Comparison of ENCODE assay signal across 17 cellular contexts in genomic region chr5:126394211-126394828, GRCh38. TPM values are rescaled to one million over a fixed set of nuclear protein-coding genes. Genes with fewer than 3 reads are reported as not detected.
DNase-seq lines count a peak whose midpoint lies in the region; TF ChIP-seq lines count a peak whose summit lies in the region.
"Had no signal": no experiment of that assay in that cellular context is flagged by ENCODE, and none has a peak within 500 bp of the region (broad histone marks: within the 10 kb centered on the region; RNA-seq: fewer than 3 reads in every experiment).

No MANE protein-coding gene starts in this region.

- BruUV-seq in MCF 10A (replicated peaks; lab: Mats Ljungman, UMichigan): no TSS peak

- peaks cover 12% of the 10 kb centered on the region for H3K9me3 Mint-ChIP-seq in MCF 10A (ENCODE audit: unreplicated experiment)

- H3K4me1 Mint-ChIP-seq in MCF 10A (ENCODE audit: insufficient read depth, unreplicated experiment): peaks cover 4% of the 10 kb centered on the region
- H3K4me1 Mint-ChIP-seq: CD8-positive, alpha-beta memory T cell had no signal

- TF ChIP-seq POLR2A in breast epithelium (IDR thresholded peaks at IDR 0.05): no peak

- no peaks in the 10 kb centered on the region for H3K36me3 Mint-ChIP-seq in MCF 10A (ENCODE audit: insufficient read depth, unreplicated experiment)

- H3K27me3 ChIP-seq in breast epithelium (no peaks in the 10 kb centered on the region), neuron (ENCODE audit: insufficient read depth, low read length) (no peaks in the 10 kb centered on the region)

- H3K27ac Mint-ChIP-seq in MCF 10A (ENCODE audit: low read depth, unreplicated experiment): peak overlapping the region; percentile 77
- H3K27ac Mint-ChIP-seq: CD8-positive, alpha-beta memory T cell had no signal

- H3K4me1 ChIP-seq in breast epithelium: no peaks in the 10 kb centered on the region
- H3K4me1 ChIP-seq in neuron (ENCODE audit: insufficient read depth, low read length): peaks cover 21% of the 10 kb centered on the region
- H3K4me1 ChIP-seq: HAP-1 had no signal

- TF ChIP-seq CTCF in MCF 10A (IDR thresholded peaks at IDR 0.05; ENCODE audit: unreplicated experiment): no peak
- TF ChIP-seq CTCF in breast epithelium (IDR thresholded peaks at IDR 0.05): no peak

- POLR2A ChIA-PET in MCF 10A (lab: Yijun Ruan, JAX): interaction anchor here (0.7 to 1.5 kb wide), 4 partner anchors 11 to 29 kb away, joined by 3 to 10 read pairs (median 4); partner anchors contain the start of gene GRAMD2B

- CTCF ChIA-PET in MCF 10A (lab: Yijun Ruan, JAX): interaction anchor here (1.0 to 1.1 kb wide), 2 partner anchors 11 to 43 kb away, joined by 3 to 4 read pairs; no protein-coding TSS in a partner anchor

- no peaks in the 10 kb centered on the region for H3K27me3 Mint-ChIP-seq in MCF 10A (ENCODE audit: insufficient read depth, unreplicated experiment)

- H2AFZ ChIP-seq in neuron (ENCODE audit: low read depth, low read length): peak overlapping the region; percentile 63

- H3K4me3 ChIP-seq in breast epithelium: no peak overlapping the region
- H3K4me3 ChIP-seq in neuron (ENCODE audit: low read length): no peak overlapping the region
- H3K4me3 ChIP-seq: HAP-1 had no signal

- H3K27ac ChIP-seq in breast epithelium: peak overlapping the region in 1 of 2 donors; percentile 50
- H3K27ac ChIP-seq in epithelial cell of prostate: peak overlapping the region; percentile 57
- H3K27ac ChIP-seq: 22Rv1 had no signal

- no peak overlapping the region for H3K4me3 Mint-ChIP-seq in MCF 10A (ENCODE audit: unreplicated experiment)
- H3K4me3 Mint-ChIP-seq: CD8-positive, alpha-beta memory T cell had no signal

- DNase-seq in MCF 10A (ENCODE audit: unreplicated experiment): no peak
- DNase-seq in breast epithelium (ENCODE audit: low spot score in 2 of 2): no peak
- no peak for DNase-seq in epithelial cell of prostate (ENCODE audit: low read depth, low spot score)
- DNase-seq in ureter (ENCODE audit: low spot score): no peak
- no peak for DNase-seq in midbrain (lab: John Stamatoyannopoulos, UW)
- DNase-seq in inferior parietal cortex (ENCODE audit: extremely low spot score): no peak
- DNase-seq in activated CD4-positive, alpha-beta T cell treated with anti-CD3 and anti-CD28 coated beads, Interleukin-2, amount 50 U/mL, for 4 hours: no peak
- DNase-seq: CD8-positive, alpha-beta memory T cell; DND-41; IMR-90; NCI-H1930; NCI-H446; NCI-H748 treated with DMSO at 0.1 percent for 48 hours; OCI-M1 had no signal

- H3K36me3 ChIP-seq in breast epithelium (no peaks in the 10 kb centered on the region), neuron (ENCODE audit: insufficient read depth, low read length) (no peaks in the 10 kb centered on the region)
- H3K36me3 ChIP-seq: HAP-1 had no signal

- intact Hi-C loops in MCF 10A (cut with micrococcal nuclease) (no loop called here), breast epithelium (cut with DNase I; ENCODE audit: low total_unique reads) (no loop called here)

- no peaks in the 10 kb centered on the region for H3K9me3 ChIP-seq in breast epithelium
- H3K9me3 ChIP-seq in neuron (ENCODE audit: low read length): peaks cover 4% of the 10 kb centered on the region
- H3K9me3 ChIP-seq: HAP-1 had no signal

RNA-seq across cellular contexts. Expression of gene GRAMD2B, which starts 28.9 kb away (rescaled TPM):
- 7.1 and 11.1 TPM in 2 replicates for total RNA-seq in MCF 10A (2022)
- 100 to 1,000 TPM in 2 of 3 donors, 10 to 100 TPM in 1; 38.1 to 206 (median 103) TPM for total RNA-seq in breast epithelium
- 56.7 TPM for total RNA-seq in ureter
